ENCODE assay signal across 21 cellular contexts in the genomic region with DNA sequence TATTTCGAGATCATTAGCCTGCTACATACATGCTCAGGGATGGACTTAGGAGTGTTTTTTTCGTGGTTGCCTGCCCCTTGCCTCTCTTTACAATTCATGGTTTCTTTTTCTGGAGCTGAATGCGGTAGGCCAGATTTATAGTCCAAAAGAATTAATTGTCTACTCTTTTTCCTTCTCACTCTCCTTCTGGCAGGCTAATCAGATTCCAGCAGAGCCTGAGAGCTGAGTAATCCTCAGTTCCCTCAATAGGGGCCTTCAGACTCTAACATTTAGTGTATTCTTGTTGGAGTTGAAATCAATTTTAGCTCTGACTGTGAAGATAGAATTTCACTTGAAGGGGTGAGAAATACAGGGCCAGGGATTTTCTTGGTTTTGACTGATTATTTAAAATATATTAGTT. TPM values are rescaled to one million over a fixed set of nuclear protein-coding genes. Genes with fewer than 3 reads are reported as not detected.
DNase-seq lines count a peak whose midpoint lies in the region; ATAC-seq and TF ChIP-seq lines count a peak whose summit lies in the region.
"Had no signal": no experiment of that assay in that cellular context is flagged by ENCODE, and none has a peak within 500 bp of the region (broad histone marks: within the 10 kb centered on the region; RNA-seq: fewer than 3 reads in every experiment).

No MANE protein-coding gene starts in this region.

- peak; percentile 65 for DNase-seq in AG20443 (ENCODE audit: low spot score)
- DNase-seq in SK-MEL-5 (ENCODE audit: low read depth, low spot score): peak; percentile 32
- DNase-seq in kidney tubule cell (ENCODE audit: low spot score): peak; percentile 42
- no peak for DNase-seq in sciatic nerve (ENCODE audit: low spot score)
- DNase-seq in uterus: no peak
- DNase-seq: BE2C; CD8-positive, alpha-beta memory T cell; GF-D8; H9; KG1; NCI-H1048; NCI-H1436 treated with DMSO at 0.1 percent for 48 hours; NCI-H2029 treated with DMSO at 0.1 percent for 48 hours; NCI-H2171 treated with DMSO at 0.1 percent for 48 hours; NCI-H446 treated with DMSO at 0.1 percent for 48 hours; NCI-H774 had no signal

- no peaks in the 10 kb centered on the region for H3K36me3 ChIP-seq in uterus
- H3K36me3 ChIP-seq: BE2C, SJSA1 had no signal

- H3K9me3 ChIP-seq in uterus: no peaks in the 10 kb centered on the region
- H3K9me3 ChIP-seq: BE2C, SJSA1 had no signal

- no peaks in the 10 kb centered on the region for H3K27me3 ChIP-seq in uterus
- H3K27me3 ChIP-seq: BE2C, SJSA1 had no signal

- intact Hi-C loops in sciatic nerve (cut with DNase I) (no loop called here), uterus (cut with DNase I; ENCODE audit: low total_unique reads) (no loop called here)

- H3K4me1 ChIP-seq in uterus: no peaks in the 10 kb centered on the region
- H3K4me1 ChIP-seq: BE2C, SJSA1 had no signal

- no peak for TF ChIP-seq CTCF in uterus (IDR thresholded peaks at IDR 0.05)

- H3K27ac ChIP-seq in uterus: no peak overlapping the region
- H3K27ac ChIP-seq: SJSA1 had no signal

- no peak for TF ChIP-seq POLR2A in uterus (IDR thresholded peaks at IDR 0.05)

- ATAC-seq in sciatic nerve (peak; percentile 42), GM18861 (IDR thresholded peaks at IDR 0.05; ENCODE audit: unreplicated experiment) (no peak), GM21390 (IDR thresholded peaks at IDR 0.05; ENCODE audit: unreplicated experiment) (no peak)
- ATAC-seq: HepG2 had no signal

- in situ Hi-C loops in SK-MEL-5 (cut with HindIII; ENCODE audit: low pct_unique_long_range_greater_than_20kb, low sequenced_read_pairs): no loop called here

- H3K4me3 ChIP-seq in uterus: no peak overlapping the region
- H3K4me3 ChIP-seq: SJSA1 had no signal

RNA-seq across cellular contexts. Expression of a gene that starts 16.4 kb away (rescaled TPM):
- 0.03 and 0.05 TPM in 2 replicates for total RNA-seq in SK-MEL-5 (2014; rRNA removed; shearing (Covaris generic))
- 0.01 and 0.13 TPM in 2 replicates for polyA plus RNA-seq in SK-MEL-5 (2015; cell fraction: cytosol; rRNA removed)
- polyA plus RNA-seq in SK-MEL-5 (2015; cell fraction: nucleus; rRNA removed): 0.18 and 0.21 TPM in 2 replicates
- 3.6 TPM for total RNA-seq in sciatic nerve
- total RNA-seq in uterus: 1 to 10 TPM in 1 of 4 donors, under 1 TPM in 1, not detected in 2; 0.77 to 2.4 TPM
- total RNA-seq: CD8-positive, alpha-beta memory T cell; HepG2; MCF 10A; SJSA1 had no signal
- polyA plus RNA-seq: CD8-positive, alpha-beta memory T cell had no signal

Comparison
In these comparisons a context has a peak if more than half of its experiments do, and no peak if none do; other contexts are left out.
1. DNase-seq: peak in AG20443 (single experiment), SK-MEL-5 (single experiment) and kidney tubule cell (single experiment); none in sciatic nerve (single experiment) and uterus (0 of 2).